ENCODE assay signal across 10 cellular contexts in genomic region chr9:107020040-107020530, GRCh38.
DNase-seq lines count a peak whose midpoint lies in the region; ATAC-seq, FAIRE-seq and TF ChIP-seq lines count a peak whose summit lies in the region.
"Had no signal": no experiment of that assay in that cellular context is flagged by ENCODE, and none has a peak within 500 bp of the region (broad histone marks: within the 10 kb centered on the region; RNA-seq: fewer than 3 reads in every experiment).

No MANE protein-coding gene starts in this region.

- H3K27me3 ChIP-seq in endodermal cell (ENCODE audit: control insufficient read depth, insufficient read depth, low read length, poor library complexity, severe bottlenecking): no peaks in the 10 kb centered on the region
- no peaks in the 10 kb centered on the region for H3K27me3 ChIP-seq in pancreas
- H3K27me3 ChIP-seq: esophagus squamous epithelium had no signal

- FAIRE-seq in HTR-8/SVneo (lab: Jason Lieb, UNC) (no peak), pancreas (lab: Jason Lieb, UNC) (peak; percentile 26)

- in situ Hi-C loops in KBM-7 (cut with MboI; ENCODE audit: low pct_unique_long_range_greater_than_20kb, low sequenced_read_pairs): no loop called here

- whole genome bisulfite sequencing in endodermal cell (ENCODE audit: insufficient coverage in 1 of 2, insufficient read length in 1 of 2), 2 experiments: 54 to 59% methylated on average over 2 of the region's 2 CpGs
- WGBS in pancreas, 2 donors: 50 to 61% methylated on average over 2 of the region's 2 CpGs

- H3K36me3 Mint-ChIP-seq in endodermal cell (ENCODE audit: low read depth): no peaks in the 10 kb centered on the region

- H3K27ac ChIP-seq in endodermal cell (ENCODE audit: low read depth, low read length): peak overlapping the region; percentile 39
- H3K27ac ChIP-seq in pancreas: no peak overlapping the region

- no peaks in the 10 kb centered on the region for H3K36me3 ChIP-seq in endodermal cell (ENCODE audit: control insufficient read depth, insufficient read depth, low read length)
- H3K36me3 ChIP-seq in pancreas: no peaks in the 10 kb centered on the region
- H3K36me3 ChIP-seq: esophagus squamous epithelium had no signal

- H3K4me1 ChIP-seq in endodermal cell (ENCODE audit: control insufficient read depth, insufficient read depth, low read length) (peaks cover 10% of the 10 kb centered on the region), pancreas (no peaks in the 10 kb centered on the region)

- peak; percentile 31 for TF ChIP-seq CTCF in endodermal cell (conservative IDR thresholded peaks at IDR 0.05)
- no peak for TF ChIP-seq CTCF in pancreas (IDR thresholded peaks at IDR 0.05)

- H3K4me1 Mint-ChIP-seq in endodermal cell: peaks cover 19% of the 10 kb centered on the region

- no peaks in the 10 kb centered on the region for H3K27me3 Mint-ChIP-seq in endodermal cell (ENCODE audit: insufficient read depth)

- intact Hi-C loops in pancreas (cut with DNase I): no loop called here
- intact Hi-C loops in left colon (cut with DNase I, micrococcal nuclease): no loop called here

- peaks cover 11% of the 10 kb centered on the region for H3K9me3 ChIP-seq in endodermal cell (ENCODE audit: control insufficient read depth, low read length)
- H3K9me3 ChIP-seq in pancreas: no peaks in the 10 kb centered on the region

- H3K27ac Mint-ChIP-seq in endodermal cell: no peak overlapping the region

- DNase-seq in GM04504 (ENCODE audit: low read depth) (peak; percentile 89), HTR-8/SVneo (ENCODE audit: insufficient read length, low spot score) (peak; percentile 11), endodermal cell (peak; percentile 71), pancreas (no peak), KBM-7 (no peak), left colon (no peak), DMS 273 (lab: John Stamatoyannopoulos, UW; ENCODE audit: unreplicated experiment) (no peak)
- DNase-seq in activated CD8-positive, alpha-beta memory T cell treated with anti-CD3 and anti-CD28 coated beads, Interleukin-2, amount 50 U/mL, for 4 hours: no peak
- DNase-seq: esophagus squamous epithelium had no signal

- peaks cover 8% of the 10 kb centered on the region for H3K9me3 Mint-ChIP-seq in endodermal cell

- H3K9ac ChIP-seq in endodermal cell (ENCODE audit: extremely low read depth, low read length, poor library complexity, severe bottlenecking): no peak overlapping the region

- peak overlapping the region; percentile 60 for H3K4me3 ChIP-seq in endodermal cell (ENCODE audit: low read length)
- no peak overlapping the region for H3K4me3 ChIP-seq in pancreas
- H3K4me3 ChIP-seq: esophagus squamous epithelium had no signal

- ATAC-seq in pancreas (peak in 2 of 4 donors; percentile 55 to 62), left colon (no peak)
- ATAC-seq: activated CD4-positive, CD25-positive, alpha-beta regulatory T cell treated with anti-CD3 and anti-CD28 coated beads, Interleukin-2, amount 50 U/mL, for 24 hours had no signal

- no peak overlapping the region for H3K4me3 Mint-ChIP-seq in endodermal cell

Comparison
In these comparisons a context has a peak if more than half of its experiments do, and no peak if none do; other contexts are left out.
1. DNase-seq: peak in GM04504 (single experiment), HTR-8/SVneo (single experiment) and endodermal cell (single experiment); none in pancreas (0 of 6), KBM-7 (single experiment), left colon (0 of 2), DMS 273 (single experiment) and activated CD8-positive, alpha-beta memory T cell treated with anti-CD3 and anti-CD28 coated beads, Interleukin-2, amount 50 U/mL, for 4 hours (single experiment).